Comparison of ENCODE assay signal across 8 cellular contexts in the genomic region with DNA sequence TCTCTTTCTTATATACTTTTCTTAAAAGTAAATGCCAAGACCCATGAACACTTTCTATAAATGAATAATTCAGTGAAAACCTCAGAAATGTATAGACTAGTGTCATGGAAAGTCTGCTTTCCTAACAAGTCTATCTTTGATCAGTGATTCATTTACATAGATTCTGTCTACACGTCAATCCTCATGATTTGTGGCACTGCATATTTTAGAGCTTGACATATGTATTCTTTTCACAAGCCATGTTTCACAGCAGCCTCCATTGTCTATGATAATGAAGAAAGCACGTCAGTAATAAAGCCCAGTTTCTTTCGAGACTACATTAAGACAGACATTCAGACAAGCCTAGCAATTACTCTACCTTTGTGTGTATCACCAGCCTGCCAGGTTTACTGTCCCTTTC.
"Had no signal": no experiment of that assay in that cellular context is flagged by ENCODE, and none has a peak within 500 bp of the region (broad histone marks: within the 10 kb centered on the region; RNA-seq: fewer than 3 reads in every experiment).

No MANE protein-coding gene starts in this region.

- FAIRE-seq: G401.6, GM12878, GM12891, GM12892, GM18507, GM19239 had no signal

- ATAC-seq: GM12878 had no signal

- DNase-seq: GDM1, GF-D8 had no signal

- H3K4me3 ChIP-seq: GM12878 had no signal
